ENCODE assay signal across 8 cellular contexts in the genomic region with DNA sequence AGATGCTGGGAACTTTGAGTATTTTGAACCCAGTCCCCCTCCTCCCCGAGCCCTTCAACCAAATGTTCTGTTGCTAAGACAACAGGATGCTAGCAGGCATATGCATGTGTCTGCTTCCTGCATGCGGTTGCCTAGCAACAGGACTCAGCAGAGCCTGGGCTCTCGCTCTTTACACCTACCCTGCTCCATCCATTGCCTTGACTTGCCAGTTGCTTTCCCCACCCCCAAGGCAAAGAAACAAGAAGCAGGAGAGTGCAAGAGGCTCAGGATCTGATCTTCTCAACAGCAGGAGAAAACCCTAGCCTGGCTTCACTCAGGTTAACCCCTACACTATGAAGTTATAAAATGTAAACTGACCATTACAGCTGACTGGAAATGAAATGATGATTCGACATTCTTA.
A peak's percentile ranks its signal among the peaks of the same experiment; 100 is the strongest.
DNase-seq lines count a peak whose midpoint lies in the region; ATAC-seq and TF ChIP-seq lines count a peak whose summit lies in the region.

No MANE protein-coding gene starts in this region.

- no peaks in the 10 kb centered on the region for H3K9me3 ChIP-seq in OCI-LY7 (ENCODE audit: low read length)

- DNase-seq in NCI-H2081 (lab: John Stamatoyannopoulos, UW) (peak; percentile 21 to 52), NCI-H2081 treated with DMSO at 0.1 percent for 48 hours (lab: John Stamatoyannopoulos, UW) (no peak), OCI-LY7 (ENCODE audit: low spot score) (peak; percentile 19), nucleus accumbens (lab: John Stamatoyannopoulos, UW) (peak in 46 of 56 donors; percentile 1 to 81 (median 38)), AG08395 (ENCODE audit: low spot score) (no peak), glomerular visceral epithelial cell (ENCODE audit: extremely low spot score) (no peak)
- DNase-seq in activated T-cell treated with anti-CD3 and anti-CD28 coated beads, Interleukin-2, amount 50 U/mL, for 72 hours = no peak

- H3K9me3 Mint-ChIP-seq in activated T-cell treated with anti-CD3 and anti-CD28 coated beads, Interleukin-2, amount 50 U/mL, for 72 hours = no peaks in the 10 kb centered on the region

- no peaks in the 10 kb centered on the region for H3K9me2 ChIP-seq in OCI-LY7 (ENCODE audit: insufficient read depth, low read length)

- H3K4me1 Mint-ChIP-seq in activated T-cell treated with anti-CD3 and anti-CD28 coated beads, Interleukin-2, amount 50 U/mL, for 72 hours (ENCODE audit: low read depth) = no peaks in the 10 kb centered on the region

- peaks cover 5% of the 10 kb centered on the region for H3K27me3 Mint-ChIP-seq in activated T-cell treated with anti-CD3 and anti-CD28 coated beads, Interleukin-2, amount 50 U/mL, for 72 hours (ENCODE audit: low read depth)

- CTCF ChIA-PET in OCI-LY7 (lab: Charles Lee; ENCODE audit: unreplicated experiment) = no interaction called here

- no peak overlapping the region for H3K27ac ChIP-seq in OCI-LY7 (ENCODE audit: low read depth, low read length, poor library complexity, severe bottlenecking)

- no peak overlapping the region for H3K4me3 ChIP-seq in OCI-LY7 (ENCODE audit: low read depth, low read length, poor library complexity, severe bottlenecking)

- no peak for TF ChIP-seq CTCF in OCI-LY7 (conservative IDR thresholded peaks at IDR 0.05; ENCODE audit: low read length)

- H4K20me1 ChIP-seq in OCI-LY7 (ENCODE audit: insufficient read depth, low read length) = no peaks in the 10 kb centered on the region

- no peak overlapping the region for H2AFZ ChIP-seq in OCI-LY7 (ENCODE audit: low read length)

- no peaks in the 10 kb centered on the region for H3K79me2 ChIP-seq in OCI-LY7 (ENCODE audit: insufficient read depth, low read depth, low read length)

- no peaks in the 10 kb centered on the region for H3K4me1 ChIP-seq in OCI-LY7 (ENCODE audit: insufficient read depth, low read length, poor library complexity, severe bottlenecking)

- H3K27ac Mint-ChIP-seq in activated T-cell treated with anti-CD3 and anti-CD28 coated beads, Interleukin-2, amount 50 U/mL, for 72 hours = no peak overlapping the region

- H3K36me3 ChIP-seq in OCI-LY7 (ENCODE audit: insufficient read depth, low read length) = no peaks in the 10 kb centered on the region

- no peaks in the 10 kb centered on the region for H3K36me3 Mint-ChIP-seq in activated T-cell treated with anti-CD3 and anti-CD28 coated beads, Interleukin-2, amount 50 U/mL, for 72 hours (ENCODE audit: insufficient read depth in 2 of 2)

- BruUV-seq in OCI-LY7 (replicated peaks; lab: Mats Ljungman, UMichigan) = no TSS peak

- H3K4me2 ChIP-seq in OCI-LY7 (ENCODE audit: low read length) = no peak overlapping the region

- peak; percentile 88 for ATAC-seq in HG03280 (IDR thresholded peaks at IDR 0.05; ENCODE audit: unreplicated experiment)
- ATAC-seq in activated T-cell treated with anti-CD3 and anti-CD28 coated beads, Interleukin-2, amount 50 U/mL, for 72 hours (replicated peaks in 1 of 2) = no peak

- intact Hi-C loops in OCI-LY7 (cut with micrococcal nuclease; ENCODE audit: unreplicated experiment) = no loop called here

- POLR2A ChIA-PET in OCI-LY7 (lab: Charles Lee) = interaction anchor here (0.6 kb wide), 2 partner anchors 15 to 173 kb away, joined by 3 read pairs; no protein-coding TSS in a partner anchor

- no peak overlapping the region for H3K4me3 Mint-ChIP-seq in activated T-cell treated with anti-CD3 and anti-CD28 coated beads, Interleukin-2, amount 50 U/mL, for 72 hours

Comparison
In these comparisons a context has a peak if more than half of its experiments do, and no peak if none do; other contexts are left out.
1. DNase-seq: peak in NCI-H2081 (2 of 2), OCI-LY7 (single experiment) and nucleus accumbens (46 of 56); none in NCI-H2081 treated with DMSO at 0.1 percent for 48 hours (single experiment), activated T-cell treated with anti-CD3 and anti-CD28 coated beads, Interleukin-2, amount 50 U/mL, for 72 hours (0 of 2), AG08395 (single experiment) and glomerular visceral epithelial cell (single experiment).